In genomic region chr4:184346273-184346672, GRCh38 we compare ENCODE assay signal across 7 cellular contexts.
DNase-seq lines count a peak whose midpoint lies in the region; ATAC-seq, FAIRE-seq and TF ChIP-seq lines count a peak whose summit lies in the region.
"Not testable (repeated sequence)": the region's sequence is repeated elsewhere in the genome, so short reads cannot be mapped to it uniquely, and the experiment has no call there.

No MANE protein-coding gene starts in this region.

- peak overlapping the region; percentile 74 for H3K4me3 Mint-ChIP-seq in glutamatergic neuron (ENCODE audit: unreplicated experiment)
- peak overlapping the region; percentile 83 for H3K4me3 Mint-ChIP-seq in natural killer cell

- BruUV-seq in HepG2 (replicated peaks; lab: Mats Ljungman, UMichigan), result not testable (repeated sequence)

- H2AFZ ChIP-seq in KMS-11 (ENCODE audit: low read depth); HepG2 (ENCODE audit: low read length): not testable (repeated sequence)

- TF ChIP-seq CTCF in KMS-11 (conservative IDR thresholded peaks at IDR 0.05; ENCODE audit: low read depth, low read length); adrenal gland (IDR thresholded peaks at IDR 0.05); glutamatergic neuron (IDR thresholded peaks at IDR 0.05; ENCODE audit: partially characterized antibody, unreplicated experiment); HepG2 (CRISPR knock-in tag; IDR thresholded peaks at IDR 0.05); natural killer cell (IDR thresholded peaks at IDR 0.05); thyroid gland (IDR thresholded peaks at IDR 0.05): not testable (repeated sequence)

- not testable (repeated sequence) for H3K9me3 ChIP-seq in adrenal gland (replicated peaks in 1 of 3); HepG2 (ENCODE audit: low read length); skeletal muscle tissue (ENCODE audit: control insufficient read depth in 3 of 3, low read length in 3 of 3); thyroid gland

- peaks cover 84% of the 10 kb centered on the region for H3K4me1 ChIP-seq in KMS-11 (ENCODE audit: low read depth, poor library complexity, severe bottlenecking)
- H3K4me1 ChIP-seq in adrenal gland (replicated peaks in 1 of 2), result peaks cover 54 to 73% of the 10 kb centered on the region in 2 donors
- H3K4me1 ChIP-seq in HepG2 (ENCODE audit: insufficient read depth, low read length), result peaks cover 79% of the 10 kb centered on the region
- peaks cover 56 to 62% (median 61%) of the 10 kb centered on the region in 3 donors for H3K4me1 ChIP-seq in skeletal muscle tissue (ENCODE audit: control insufficient read depth in 3 of 3, insufficient read depth in 3 of 3, low read length in 3 of 3)
- peaks cover 23 to 32% of the 10 kb centered on the region in 2 donors for H3K4me1 ChIP-seq in thyroid gland

- WGBS in adrenal gland, 4 donors, result 53 to 73% (median 59%) methylated on average over 6 of the region's 6 CpGs
- WGBS in HepG2 (ENCODE audit: low lambda C conversion rate), result 93% methylated on average over 6 of the region's 6 CpGs
- WGBS in thyroid gland, 2 donors, result 94 to 97% methylated on average over 6 of the region's 6 CpGs

- H3K9me3 Mint-ChIP-seq in glutamatergic neuron (ENCODE audit: unreplicated experiment); natural killer cell: not testable (repeated sequence)

- intact Hi-C loops in adrenal gland (cut with DNase I) (loop anchor here in 1 of 2 donors (5.0 kb wide), 2 partner anchors 41 to 126 kb away; partner anchors contain the start of gene IRF2), HepG2 (cut with micrococcal nuclease; ENCODE audit: unreplicated experiment) (loop anchor here (5.0 kb wide), 3 partner anchors 59 to 126 kb away; partner anchors contain the start of gene IRF2), natural killer cell (cut with micrococcal nuclease) (loop anchor here (10.0 kb wide), 3 partner anchors 81 to 189 kb away; partner anchors contain the start of gene IRF2)
- intact Hi-C loops in thyroid gland (cut with DNase I), result not testable (repeated sequence)

- peaks cover 19% of the 10 kb centered on the region for H3K79me2 ChIP-seq in KMS-11 (ENCODE audit: insufficient read depth, low read depth)
- not testable (repeated sequence) for H3K79me2 ChIP-seq in HepG2 (ENCODE audit: insufficient read depth, low read length)

- not testable (repeated sequence) for H3K27me3 Mint-ChIP-seq in glutamatergic neuron (ENCODE audit: unreplicated experiment); natural killer cell (ENCODE audit: low read depth in 2 of 2)

- H3K4me1 Mint-ChIP-seq in glutamatergic neuron (ENCODE audit: low read depth, unreplicated experiment), result peaks cover 40% of the 10 kb centered on the region
- peaks cover 62 to 64% of the 10 kb centered on the region in 2 donors for H3K4me1 Mint-ChIP-seq in natural killer cell

- ATAC-seq in HepG2, natural killer cell: not testable (repeated sequence)

- in situ Hi-C loops in HepG2 (cut with HindIII; ENCODE audit: extremely low pct_ligation_motif_present, low pct_unique_long_range_greater_than_20kb), result not testable (repeated sequence)

- H4K20me1 ChIP-seq in KMS-11 (ENCODE audit: insufficient read depth); HepG2 (ENCODE audit: insufficient read depth, low read length): not testable (repeated sequence)

- not testable (repeated sequence) for H3K36me3 Mint-ChIP-seq in glutamatergic neuron (ENCODE audit: unreplicated experiment); natural killer cell

- POLR2A ChIA-PET in HepG2 (lab: Yijun Ruan, JAX), result interaction anchor here (1.4 to 2.8 kb wide), 3 partner anchors 15 to 128 kb away, joined by 5 to 20 read pairs (median 9); partner anchors contain the start of gene IRF2

- DNase-seq in adrenal gland, result peak in 2 of 7 donors; percentile 31 to 54
- DNase-seq in glutamatergic neuron; HepG2 (ENCODE audit: low spot score); natural killer cell; thyroid gland: not testable (repeated sequence)

- not testable (repeated sequence) for TF ChIP-seq POLR2A in adrenal gland (IDR thresholded peaks at IDR 0.05); HepG2 (IDR thresholded peaks at IDR 0.05; ENCODE audit: insufficient read depth in 1 of 2, low read depth in 2 of 2, low read length in 2 of 2); thyroid gland (IDR thresholded peaks at IDR 0.05)

- not testable (repeated sequence) for TF ChIP-seq EP300 in HepG2 (IDR thresholded peaks at IDR 0.05; ENCODE audit: low read depth in 2 of 2, low read length in 2 of 2); HepG2 (CRISPR knock-in tag; IDR thresholded peaks at IDR 0.05; ENCODE audit: borderline replicate concordance)

- H3K27ac ChIP-seq in KMS-11 (peak overlapping the region; percentile 84), adrenal gland (peak overlapping the region; percentile 90 to 99 (median 97)), HepG2 (ENCODE audit: extremely low read length, insufficient read depth, low read length) (peak overlapping the region; percentile 22), skeletal muscle tissue (ENCODE audit: low read depth, low read length) (peak overlapping the region; percentile 99), thyroid gland (peak overlapping the region in 2 of 3 donors; percentile 69 to 83)

- not testable (repeated sequence) for TF ChIP-seq RAD21 in HepG2 (CRISPR knock-in tag; IDR thresholded peaks at IDR 0.05)

- H3K9ac ChIP-seq in KMS-11; HepG2 (ENCODE audit: insufficient read depth, low read depth, low read length): not testable (repeated sequence)
- H3K9ac ChIP-seq in skeletal muscle tissue (ENCODE audit: low read depth in 1 of 3, low read length in 3 of 3), result peak overlapping the region; percentile 69 to 83 (median 75)

- FAIRE-seq in HepG2 (lab: Jason Lieb, UNC), result not testable (repeated sequence)

- not testable (repeated sequence) for H3K36me3 ChIP-seq in KMS-11 (ENCODE audit: insufficient read depth); adrenal gland (replicated peaks in 1 of 2); HepG2 (replicated peaks in 1 of 2; ENCODE audit: control insufficient read depth in 1 of 2, insufficient read depth in 2 of 2, low read length in 2 of 2); skeletal muscle tissue (ENCODE audit: control insufficient read depth in 3 of 3, insufficient read depth in 3 of 3, low read length in 3 of 3); thyroid gland

- H3K4me3 ChIP-seq in KMS-11 (IDR thresholded peaks at IDR 0.05; ENCODE audit: insufficient read depth, low read depth, low read length); adrenal gland; HepG2 (replicated peaks in 1 of 3; ENCODE audit: insufficient read depth in 1 of 3, low read depth in 2 of 3, low read length in 3 of 3); skeletal muscle tissue (ENCODE audit: low read length in 3 of 3); thyroid gland (replicated peaks in 1 of 3): not testable (repeated sequence)

- not testable (repeated sequence) for H3K27me3 ChIP-seq in KMS-11 (ENCODE audit: insufficient read depth, low read depth); adrenal gland; HepG2 (ENCODE audit: control insufficient read depth in 1 of 2, insufficient read depth in 2 of 2, low read length in 2 of 2); skeletal muscle tissue (ENCODE audit: control insufficient read depth in 3 of 3, insufficient read depth in 3 of 3, low read length in 3 of 3); thyroid gland

- H3K27ac Mint-ChIP-seq in glutamatergic neuron (ENCODE audit: unreplicated experiment) (peak overlapping the region; percentile 89), natural killer cell (peak overlapping the region; percentile 82 to 89)

- CTCF ChIA-PET in HepG2 (lab: Yijun Ruan, JAX; ENCODE audit: low intra/inter-chr PET ratio, low total read pairs), result not testable (repeated sequence)

- H3K4me2 ChIP-seq in KMS-11, result peak overlapping the region; percentile 99; the same call in 1 of the 2 replicates
- not testable (repeated sequence) for H3K4me2 ChIP-seq in HepG2 (ENCODE audit: low read depth, low read length)

TF ChIP-seq in HepG2, 621 proteins besides CTCF, POLR2A, EP300 and RAD21:
- TF ChIP-seq, protein P1, sequence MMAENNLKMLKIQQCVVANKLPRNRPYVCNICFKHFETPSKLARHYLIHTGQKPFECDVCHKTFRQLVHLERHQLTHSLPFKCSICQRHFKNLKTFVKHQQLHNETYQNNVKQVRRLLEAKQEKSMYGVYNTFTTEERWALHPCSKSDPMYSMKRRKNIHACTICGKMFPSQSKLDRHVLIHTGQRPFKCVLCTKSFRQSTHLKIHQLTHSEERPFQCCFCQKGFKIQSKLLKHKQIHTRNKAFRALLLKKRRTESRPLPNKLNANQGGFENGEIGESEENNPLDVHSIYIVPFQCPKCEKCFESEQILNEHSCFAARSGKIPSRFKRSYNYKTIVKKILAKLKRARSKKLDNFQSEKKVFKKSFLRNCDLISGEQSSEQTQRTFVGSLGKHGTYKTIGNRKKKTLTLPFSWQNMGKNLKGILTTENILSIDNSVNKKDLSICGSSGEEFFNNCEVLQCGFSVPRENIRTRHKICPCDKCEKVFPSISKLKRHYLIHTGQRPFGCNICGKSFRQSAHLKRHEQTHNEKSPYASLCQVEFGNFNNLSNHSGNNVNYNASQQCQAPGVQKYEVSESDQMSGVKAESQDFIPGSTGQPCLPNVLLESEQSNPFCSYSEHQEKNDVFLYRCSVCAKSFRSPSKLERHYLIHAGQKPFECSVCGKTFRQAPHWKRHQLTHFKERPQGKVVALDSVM (CRISPR knock-in tag; IDR thresholded peaks at IDR 0.05), result peak; percentile 41; the same call in 1 of the 2 replicates

Comparison
In these comparisons a context has a peak if more than half of its experiments do, and no peak if none do; other contexts are left out.
1. H3K27ac ChIP-seq: peak in every context shown above with its lines; median percentile 99 in skeletal muscle tissue; 97 in adrenal gland; 84 in KMS-11; 76 in thyroid gland; 22 in HepG2.